In genomic region chr11:66338276-66339162, GRCh38 we compare ENCODE assay signal across 14 cellular contexts. TPM values are rescaled to one million over a fixed set of nuclear protein-coding genes. Genes with fewer than 3 reads are reported as not detected.
DNase-seq lines count a peak whose midpoint lies in the region; ATAC-seq and TF ChIP-seq lines count a peak whose summit lies in the region.
"Had no signal": no experiment of that assay in that cellular context is flagged by ENCODE, and none has a peak within 500 bp of the region (broad histone marks: within the 10 kb centered on the region; RNA-seq: fewer than 3 reads in every experiment).

No MANE protein-coding gene starts in this region.

- H3K27me3 Mint-ChIP-seq in activated CD8-positive, alpha-beta T cell treated with anti-CD3 and anti-CD28 coated beads, Interleukin-2, amount 10 ng/mL, durations not matched to agents 7 days and 5 days (ENCODE audit: low read depth), result no peaks in the 10 kb centered on the region
- H3K27me3 Mint-ChIP-seq in endothelial cell (ENCODE audit: unreplicated experiment), result peaks cover 15% of the 10 kb centered on the region
- peaks cover 11% of the 10 kb centered on the region for H3K27me3 Mint-ChIP-seq in progenitor cell of endocrine pancreas
- no peaks in the 10 kb centered on the region for H3K27me3 Mint-ChIP-seq in activated CD4-positive, alpha-beta memory T cell treated with anti-CD3 and anti-CD28 coated beads for 36 hours
- H3K27me3 Mint-ChIP-seq: type B pancreatic cell had no signal

- H3K4me3 Mint-ChIP-seq in activated CD8-positive, alpha-beta T cell treated with anti-CD3 and anti-CD28 coated beads, Interleukin-2, amount 10 ng/mL, durations not matched to agents 7 days and 5 days, result no peak overlapping the region
- peak overlapping the region; percentile 62 for H3K4me3 Mint-ChIP-seq in endothelial cell (ENCODE audit: unreplicated experiment)
- H3K4me3 Mint-ChIP-seq in progenitor cell of endocrine pancreas (ENCODE audit: low read depth), result no peak overlapping the region
- no peak overlapping the region for H3K4me3 Mint-ChIP-seq in activated CD4-positive, alpha-beta memory T cell treated with anti-CD3 and anti-CD28 coated beads for 36 hours
- H3K4me3 Mint-ChIP-seq: type B pancreatic cell had no signal

- peaks cover 32% of the 10 kb centered on the region for H3K79me2 ChIP-seq in SK-N-SH (ENCODE audit: insufficient read depth)

- TF ChIP-seq EP300 in SK-N-SH (IDR thresholded peaks at IDR 0.05; ENCODE audit: borderline replicate concordance in 1 of 2, low read depth in 1 of 2, low read length in 1 of 2), result no peak

- intact Hi-C loops in activated CD4-positive, alpha-beta memory T cell treated with anti-CD3 and anti-CD28 coated beads for 36 hours (cut with micrococcal nuclease), result no loop called here
- intact Hi-C loops in ascending aorta (cut with DNase I), result no loop called here

- H3K9me2 ChIP-seq in SK-N-SH, result no peaks in the 10 kb centered on the region

- no peak for ATAC-seq in SK-N-SH treated with all-trans-retinoic acid at 6 μM for 48 hours
- no peak for ATAC-seq in activated CD8-positive, alpha-beta T cell treated with anti-CD3 and anti-CD28 coated beads, Interleukin-2, amount 10 ng/mL, durations not matched to agents 7 days and 5 days

- H3K27ac Mint-ChIP-seq in activated CD8-positive, alpha-beta T cell treated with anti-CD3 and anti-CD28 coated beads, Interleukin-2, amount 10 ng/mL, durations not matched to agents 7 days and 5 days, result peak overlapping the region; percentile 52
- H3K27ac Mint-ChIP-seq in endothelial cell (ENCODE audit: unreplicated experiment) (no peak overlapping the region), progenitor cell of endocrine pancreas (peak overlapping the region; percentile 48)
- no peak overlapping the region for H3K27ac Mint-ChIP-seq in activated CD4-positive, alpha-beta memory T cell treated with anti-CD3 and anti-CD28 coated beads for 36 hours
- H3K27ac Mint-ChIP-seq: type B pancreatic cell had no signal

- H3F3A ChIP-seq in SK-N-SH (replicated peaks; ENCODE audit: insufficient read depth), result peaks cover 10% of the 10 kb centered on the region

- peaks cover 51% of the 10 kb centered on the region for H3K4me1 Mint-ChIP-seq in activated CD8-positive, alpha-beta T cell treated with anti-CD3 and anti-CD28 coated beads, Interleukin-2, amount 10 ng/mL, durations not matched to agents 7 days and 5 days (ENCODE audit: low read depth)
- H3K4me1 Mint-ChIP-seq in endothelial cell (ENCODE audit: unreplicated experiment), result peaks cover 7% of the 10 kb centered on the region
- peaks cover 6% of the 10 kb centered on the region for H3K4me1 Mint-ChIP-seq in progenitor cell of endocrine pancreas (ENCODE audit: low read depth)
- H3K4me1 Mint-ChIP-seq in activated CD4-positive, alpha-beta memory T cell treated with anti-CD3 and anti-CD28 coated beads for 36 hours (ENCODE audit: low read depth), result peaks cover 34% of the 10 kb centered on the region

- H3K9me3 ChIP-seq in SK-N-SH (no peaks in the 10 kb centered on the region), ascending aorta (no peaks in the 10 kb centered on the region)

- H3K27ac ChIP-seq in SK-N-SH (ENCODE audit: low read depth in 2 of 2, low read length in 1 of 2) (peak overlapping the region; percentile 94; a peak in 3 of 4 replicates), ascending aorta (no peak overlapping the region)
- H3K27ac ChIP-seq: 22Rv1, cardiac muscle cell had no signal

- no peak overlapping the region for H3K9ac ChIP-seq in SK-N-SH

- H4K20me1 ChIP-seq in SK-N-SH (ENCODE audit: insufficient read depth), result no peaks in the 10 kb centered on the region; the same call in 1 of the 2 replicates

- H3K27me3 ChIP-seq in SK-N-SH (ENCODE audit: insufficient read depth) (no peaks in the 10 kb centered on the region), ascending aorta (no peaks in the 10 kb centered on the region)
- H3K27me3 ChIP-seq: cardiac muscle cell had no signal

- no peak overlapping the region for H2AFZ ChIP-seq in SK-N-SH (ENCODE audit: low read depth)

- H3K36me3 Mint-ChIP-seq in activated CD8-positive, alpha-beta T cell treated with anti-CD3 and anti-CD28 coated beads, Interleukin-2, amount 10 ng/mL, durations not matched to agents 7 days and 5 days (ENCODE audit: low read depth), result peaks cover 34% of the 10 kb centered on the region
- peaks cover 21% of the 10 kb centered on the region for H3K36me3 Mint-ChIP-seq in endothelial cell (ENCODE audit: low read depth, unreplicated experiment)
- peaks cover 4% of the 10 kb centered on the region for H3K36me3 Mint-ChIP-seq in progenitor cell of endocrine pancreas (ENCODE audit: insufficient read depth)
- H3K36me3 Mint-ChIP-seq in activated CD4-positive, alpha-beta memory T cell treated with anti-CD3 and anti-CD28 coated beads for 36 hours, result peaks cover 21% of the 10 kb centered on the region
- H3K36me3 Mint-ChIP-seq: type B pancreatic cell had no signal

- H3K4me3 ChIP-seq in SK-N-SH (ENCODE audit: low read depth in 2 of 2, low read length in 1 of 2) (no peak overlapping the region), ascending aorta (no peak overlapping the region)
- H3K4me3 ChIP-seq: cardiac muscle cell had no signal

- peaks cover 27 to 47% of the 10 kb centered on the region in 2 experiments for H3K4me1 ChIP-seq in SK-N-SH (ENCODE audit: control insufficient read depth in 1 of 2, insufficient read depth in 2 of 2, low read depth in 1 of 2, low read length in 1 of 2)
- H3K4me1 ChIP-seq in ascending aorta, result peaks cover 13 to 24% of the 10 kb centered on the region in 2 donors

- CTCF ChIA-PET in SK-N-SH (lab: Yijun Ruan, JAX), result interaction anchor here (0.9 to 5.4 kb wide), 9 partner anchors 8 to 58 kb away, joined by 3 to 74 read pairs (median 4); partner anchors contain the start of genes B4GAT1 and TMEM151A
- CTCF ChIA-PET in activated CD8-positive, alpha-beta T cell treated with anti-CD3 and anti-CD28 coated beads, Interleukin-2, amount 10 ng/mL, durations not matched to agents 7 days and 5 days (lab: Charles Lee), result interaction anchor here (0.7 to 4.0 kb wide), 6 partner anchors 10 to 56 kb away, joined by 3 to 25 read pairs (median 3); no protein-coding TSS in a partner anchor
- CTCF ChIA-PET in activated CD4-positive, alpha-beta memory T cell treated with anti-CD3 and anti-CD28 coated beads for 36 hours (lab: Charles Lee), result interaction anchor here (1.1 to 1.3 kb wide), 3 partner anchors 25 to 27 kb away, joined by 3 to 5 read pairs (median 4); no protein-coding TSS in a partner anchor

- POLR2A ChIA-PET in SK-N-SH (lab: Yijun Ruan, JAX), result interaction anchor here (1.6 kb wide), 1 partner anchor 26 kb away, joined by 8 read pairs; no protein-coding TSS in a partner anchor
- POLR2A ChIA-PET in activated CD8-positive, alpha-beta T cell treated with anti-CD3 and anti-CD28 coated beads, Interleukin-2, amount 10 ng/mL, durations not matched to agents 7 days and 5 days (lab: Charles Lee), result interaction anchor here (1.2 to 1.6 kb wide), 2 partner anchors 26 to 27 kb away, joined by 5 to 7 read pairs; no protein-coding TSS in a partner anchor
- POLR2A ChIA-PET in activated CD4-positive, alpha-beta memory T cell treated with anti-CD3 and anti-CD28 coated beads for 36 hours (lab: Charles Lee), result no interaction called here

- no peak for TF ChIP-seq RAD21 in SK-N-SH (IDR thresholded peaks at IDR 0.05; ENCODE audit: low read length)

- peak overlapping the region; percentile 3; the same call in 1 of the 2 replicates for H3K4me2 ChIP-seq in SK-N-SH

- H3K36me3 ChIP-seq in SK-N-SH (replicated peaks in 1 of 2; ENCODE audit: control insufficient read depth in 1 of 2, insufficient read depth in 2 of 2, low read length in 1 of 2) (peaks cover 8 to 44% of the 10 kb centered on the region in 2 experiments), ascending aorta (peaks cover 37 to 41% of the 10 kb centered on the region in 2 donors)

- H3K9me3 Mint-ChIP-seq in activated CD8-positive, alpha-beta T cell treated with anti-CD3 and anti-CD28 coated beads, Interleukin-2, amount 10 ng/mL, durations not matched to agents 7 days and 5 days (ENCODE audit: insufficient read depth), result no peaks in the 10 kb centered on the region
- H3K9me3 Mint-ChIP-seq in endothelial cell (ENCODE audit: unreplicated experiment) (no peaks in the 10 kb centered on the region), progenitor cell of endocrine pancreas (ENCODE audit: low read depth) (no peaks in the 10 kb centered on the region)
- no peaks in the 10 kb centered on the region for H3K9me3 Mint-ChIP-seq in activated CD4-positive, alpha-beta memory T cell treated with anti-CD3 and anti-CD28 coated beads for 36 hours
- H3K9me3 Mint-ChIP-seq: type B pancreatic cell had no signal

- TF ChIP-seq CTCF in SK-N-SH (IDR thresholded peaks at IDR 0.05) (no peak), endothelial cell (IDR thresholded peaks at IDR 0.05; ENCODE audit: unreplicated experiment) (no peak), progenitor cell of endocrine pancreas (IDR thresholded peaks at IDR 0.05; ENCODE audit: unreplicated experiment) (no peak), ascending aorta (IDR thresholded peaks at IDR 0.05) (no peak)

- no peak for DNase-seq in SK-N-SH
- no peak for DNase-seq in activated CD8-positive, alpha-beta T cell treated with anti-CD3 and anti-CD28 coated beads, Interleukin-2, amount 10 ng/mL, durations not matched to agents 7 days and 5 days
- DNase-seq in endothelial cell (ENCODE audit: low spot score), result no peak
- no peak for DNase-seq in progenitor cell of endocrine pancreas (ENCODE audit: low spot score, unreplicated experiment)
- DNase-seq in NCI-H1105 (lab: John Stamatoyannopoulos, UW), result no peak
- DNase-seq in activated CD4-positive, alpha-beta memory T cell treated with anti-CD3 and anti-CD28 coated beads for 36 hours, result no peak
- DNase-seq in ascending aorta (ENCODE audit: low spot score in 2 of 2), result no peak
- DNase-seq: stimulated activated CD4-positive, alpha-beta T cell treated with anti-CD3 and anti-CD28 coated beads, Interleukin-2, amount 100 ng/mL, for 24 hours; stimulated activated CD8-positive, alpha-beta memory T cell treated with anti-CD3 and anti-CD28 coated beads, Interleukin-4, amount 100 ng/mL, for 48 hours had no signal

- 88% methylated on average over 5 of the region's 17 CpGs for WGBS in SK-N-SH (ENCODE audit: low lambda C conversion rate)

RNA-seq across cellular contexts. Expression of gene RIN1, which starts 2.3 kb away (rescaled TPM):
- 13.0 and 16.9 TPM in 2 replicates for polyA plus RNA-seq in SK-N-SH (2012; rRNA removed)
- polyA plus RNA-seq in SK-N-SH (2012; cell fraction: cytosol; rRNA removed), result 6.1 and 9.3 TPM in 2 replicates
- 71.9 and 87.9 TPM in 2 replicates for polyA plus RNA-seq in SK-N-SH (2012; cell fraction: nucleus; rRNA removed)
- total RNA-seq in activated CD8-positive, alpha-beta T cell treated with anti-CD3 and anti-CD28 coated beads, Interleukin-2, amount 10 ng/mL, durations not matched to agents 7 days and 5 days, result 1 to 10 TPM; 1.3 TPM
- total RNA-seq in endothelial cell (ENCODE audit: unreplicated experiment), result 4.8 TPM
- 1.5 and 2.3 TPM in 2 replicates for total RNA-seq in progenitor cell of endocrine pancreas
- total RNA-seq in activated CD4-positive, alpha-beta memory T cell treated with anti-CD3 and anti-CD28 coated beads for 36 hours, result 1 to 10 TPM; 1.0 to 1.6 TPM
- total RNA-seq in ascending aorta, result 28.5 TPM

RNA-seq across cellular contexts. Expression of gene BRMS1, which starts 6.4 kb away (rescaled TPM):
- polyA plus RNA-seq in SK-N-SH (2012; rRNA removed), result 70.0 and 76.5 TPM in 2 replicates
- 65.3 and 67.8 TPM in 2 replicates for polyA plus RNA-seq in SK-N-SH (2012; cell fraction: cytosol; rRNA removed)
- 66.8 and 73.5 TPM in 2 replicates for polyA plus RNA-seq in SK-N-SH (2012; cell fraction: nucleus; rRNA removed)
- total RNA-seq in activated CD8-positive, alpha-beta T cell treated with anti-CD3 and anti-CD28 coated beads, Interleukin-2, amount 10 ng/mL, durations not matched to agents 7 days and 5 days, result 10 to 100 TPM; 53.2 to 57.1 TPM
- total RNA-seq in endothelial cell (ENCODE audit: unreplicated experiment), result 38.4 TPM
- 38.1 and 38.3 TPM in 2 replicates for total RNA-seq in progenitor cell of endocrine pancreas
- 10 to 100 TPM; 29.3 to 31.2 TPM for total RNA-seq in activated CD4-positive, alpha-beta memory T cell treated with anti-CD3 and anti-CD28 coated beads for 36 hours
- total RNA-seq in ascending aorta, result 24.8 TPM

RNA-seq across cellular contexts. Expression of gene B4GAT1, which starts 8.9 kb away (rescaled TPM):
- polyA plus RNA-seq in SK-N-SH (2012; rRNA removed), result 26.4 TPM in 2 replicates
- polyA plus RNA-seq in SK-N-SH (2012; cell fraction: cytosol; rRNA removed), result 18.3 and 23.9 TPM in 2 replicates
- polyA plus RNA-seq in SK-N-SH (2012; cell fraction: nucleus; rRNA removed), result 17.6 and 20.1 TPM in 2 replicates
- 1 to 10 TPM; 7.6 TPM for total RNA-seq in activated CD8-positive, alpha-beta T cell treated with anti-CD3 and anti-CD28 coated beads, Interleukin-2, amount 10 ng/mL, durations not matched to agents 7 days and 5 days
- 21.4 TPM for total RNA-seq in endothelial cell (ENCODE audit: unreplicated experiment)
- total RNA-seq in progenitor cell of endocrine pancreas, result 25.9 and 28.7 TPM in 2 replicates
- 1 to 10 TPM; 8.2 to 8.3 TPM for total RNA-seq in activated CD4-positive, alpha-beta memory T cell treated with anti-CD3 and anti-CD28 coated beads for 36 hours
- total RNA-seq in ascending aorta, result 64.2 TPM

RNA-seq across cellular contexts. Expression of gene CD248, which starts 21.7 kb away (rescaled TPM):
- polyA plus RNA-seq in SK-N-SH (2012; rRNA removed), result 2.6 and 7.7 TPM in 2 replicates
- 2.9 and 3.8 TPM in 2 replicates for polyA plus RNA-seq in SK-N-SH (2012; cell fraction: cytosol; rRNA removed)
- polyA plus RNA-seq in SK-N-SH (2012; cell fraction: nucleus; rRNA removed), result 3.0 and 4.6 TPM in 2 replicates
- 10 to 100 TPM; 79.5 to 80.8 TPM for total RNA-seq in activated CD8-positive, alpha-beta T cell treated with anti-CD3 and anti-CD28 coated beads, Interleukin-2, amount 10 ng/mL, durations not matched to agents 7 days and 5 days
- 2.9 TPM for total RNA-seq in endothelial cell (ENCODE audit: unreplicated experiment)
- 0.22 and 0.67 TPM in 2 replicates for total RNA-seq in progenitor cell of endocrine pancreas
- not detected for total RNA-seq in activated CD4-positive, alpha-beta memory T cell treated with anti-CD3 and anti-CD28 coated beads for 36 hours
- 193 TPM for total RNA-seq in ascending aorta
- total RNA-seq: pulmonary artery endothelial cell had no signal

RNA-seq across cellular contexts. Expression of gene SLC29A2, which starts 33.0 kb away (rescaled TPM):
- 3.2 and 3.7 TPM in 2 replicates for polyA plus RNA-seq in SK-N-SH (2012; rRNA removed)
- 1.4 and 2.4 TPM in 2 replicates for polyA plus RNA-seq in SK-N-SH (2012; cell fraction: cytosol; rRNA removed)
- polyA plus RNA-seq in SK-N-SH (2012; cell fraction: nucleus; rRNA removed), result 13.0 and 14.4 TPM in 2 replicates
- 10 to 100 TPM; 10.0 to 11.1 TPM for total RNA-seq in activated CD8-positive, alpha-beta T cell treated with anti-CD3 and anti-CD28 coated beads, Interleukin-2, amount 10 ng/mL, durations not matched to agents 7 days and 5 days
- total RNA-seq in endothelial cell (ENCODE audit: unreplicated experiment) (5.7 TPM), progenitor cell of endocrine pancreas (35.6 and 38.2 TPM in 2 replicates), ascending aorta (not detected)
- 10 to 100 TPM; 10.3 to 10.6 TPM for total RNA-seq in activated CD4-positive, alpha-beta memory T cell treated with anti-CD3 and anti-CD28 coated beads for 36 hours

Comparison
In these comparisons a context has a peak if more than half of its experiments do, and no peak if none do; other contexts are left out.
1. H3K27ac ChIP-seq: peak in SK-N-SH (2 of 2); none in ascending aorta (0 of 2).
2. H3K27ac Mint-ChIP-seq: peak in activated CD8-positive, alpha-beta T cell treated with anti-CD3 and anti-CD28 coated beads, Interleukin-2, amount 10 ng/mL, durations not matched to agents 7 days and 5 days (single experiment) and progenitor cell of endocrine pancreas (single experiment); none in endothelial cell (single experiment) and activated CD4-positive, alpha-beta memory T cell treated with anti-CD3 and anti-CD28 coated beads for 36 hours (single experiment).